In genomic region chr5:31531543-31531887, GRCh38 we compare ENCODE assay signal across 8 cellular contexts. TPM values are rescaled to one million over a fixed set of nuclear protein-coding genes. Genes with fewer than 3 reads are reported as not detected.
DNase-seq lines count a peak whose midpoint lies in the region; ATAC-seq and TF ChIP-seq lines count a peak whose summit lies in the region.

No MANE protein-coding gene starts in this region.

- TF ChIP-seq CTCF in AG04450 (IDR thresholded peaks at IDR 0.05; ENCODE audit: low read depth, low read length) (no peak), adrenal gland (IDR thresholded peaks at IDR 0.05) (no peak)

- H3K27ac ChIP-seq in AG04450 (ENCODE audit: low read depth, low read length): no peak overlapping the region
- peak overlapping the region in 4 of 5 donors; percentile 48 to 76 (median 63) for H3K27ac ChIP-seq in adrenal gland
- no peak overlapping the region for H3K27ac ChIP-seq in iPS DF 6.9 (ENCODE audit: low read length)
- H3K27ac ChIP-seq in skeletal muscle tissue (ENCODE audit: low read depth, low read length): peak overlapping the region; percentile 72

- peak overlapping the region; percentile 87 to 95 (median 91) for H3K9ac ChIP-seq in skeletal muscle tissue (ENCODE audit: low read depth in 1 of 3, low read length in 3 of 3)

- DNase-seq in AG04450 (ENCODE audit: low read depth, low spot score) (no peak), NOMO-1 (lab: John Stamatoyannopoulos, UW; ENCODE audit: unreplicated experiment in 2 of 2) (peak; percentile 85 to 86), adrenal gland (peak; percentile 18 to 59 (median 32)), iPS DF 6.9 (ENCODE audit: low read depth, low spot score) (no peak), NCI-H128 (lab: John Stamatoyannopoulos, UW; ENCODE audit: unreplicated experiment) (no peak)

- POLR2A ChIA-PET in AG04450 (lab: Yijun Ruan, JAX): no interaction called here

- no peaks in the 10 kb centered on the region for H3K9me3 ChIP-seq in AG04450 (ENCODE audit: control insufficient read depth, insufficient read depth, low read length)
- no peaks in the 10 kb centered on the region for H3K9me3 ChIP-seq in adrenal gland (replicated peaks in 1 of 3)
- no peaks in the 10 kb centered on the region for H3K9me3 ChIP-seq in iPS DF 6.9 (ENCODE audit: control insufficient read depth, insufficient read depth, low read length)
- no peaks in the 10 kb centered on the region for H3K9me3 ChIP-seq in skeletal muscle tissue (ENCODE audit: control insufficient read depth in 3 of 3, low read length in 3 of 3)

- H3K4me3 ChIP-seq in AG04450 (ENCODE audit: low read depth, low read length) (peak overlapping the region; percentile 76), adrenal gland (peak overlapping the region in 2 of 4 donors; percentile 76 to 84), iPS DF 6.9 (ENCODE audit: low read length) (peak overlapping the region; percentile 91; the same call in 1 of the 2 replicates), skeletal muscle tissue (ENCODE audit: low read length in 3 of 3) (peak overlapping the region; percentile 95 to 99 (median 98))

- ATAC-seq in GM18511 (IDR thresholded peaks at IDR 0.05; ENCODE audit: unreplicated experiment) (peak; percentile 44), HG02938 (IDR thresholded peaks at IDR 0.05; ENCODE audit: unreplicated experiment) (peak; percentile 41)

- H3K36me3 ChIP-seq in adrenal gland (replicated peaks in 1 of 2) (peaks cover 0 to 48% of the 10 kb centered on the region in 2 donors), iPS DF 6.9 (ENCODE audit: control insufficient read depth, insufficient read depth, low read length) (peaks cover 14% of the 10 kb centered on the region; the same call in 1 of the 2 replicates), skeletal muscle tissue (ENCODE audit: control insufficient read depth in 3 of 3, insufficient read depth in 3 of 3, low read length in 3 of 3) (peaks cover 29 to 44% (median 38%) of the 10 kb centered on the region in 3 donors)

- H3K4me1 ChIP-seq in adrenal gland (replicated peaks in 1 of 2): peaks cover 15 to 30% of the 10 kb centered on the region in 2 donors
- H3K4me1 ChIP-seq in iPS DF 6.9 (ENCODE audit: control insufficient read depth, insufficient read depth, low read length): no peaks in the 10 kb centered on the region
- H3K4me1 ChIP-seq in skeletal muscle tissue (ENCODE audit: control insufficient read depth in 3 of 3, insufficient read depth in 3 of 3, low read length in 3 of 3): peaks cover 20 to 30% (median 29%) of the 10 kb centered on the region in 3 donors

- H3K27me3 ChIP-seq in AG04450 (ENCODE audit: control insufficient read depth, insufficient read depth, low read length) (no peaks in the 10 kb centered on the region), adrenal gland (no peaks in the 10 kb centered on the region), iPS DF 6.9 (ENCODE audit: control insufficient read depth, insufficient read depth, low read length) (no peaks in the 10 kb centered on the region), skeletal muscle tissue (ENCODE audit: control insufficient read depth in 3 of 3, insufficient read depth in 3 of 3, low read length in 3 of 3) (no peaks in the 10 kb centered on the region)

- intact Hi-C loops in adrenal gland (cut with DNase I): no loop called here

- CTCF ChIA-PET in AG04450 (lab: Charles Lee): interaction anchor here (0.7 to 1.8 kb wide), 3 partner anchors 10 to 561 kb away, joined by 3 to 7 read pairs (median 3); no protein-coding TSS in a partner anchor

- no peak for TF ChIP-seq POLR2A in adrenal gland (IDR thresholded peaks at IDR 0.05)

- 0 to 2% (median 0%) methylated on average over 11 to 13 of the region's 13 CpGs for WGBS in adrenal gland, 4 donors
- no CpG with 5 or more reads among the region's 13 CpGs for WGBS in iPS DF 6.9 (ENCODE audit: insufficient coverage, insufficient read length)

RNA-seq across cellular contexts. Expression of gene DROSHA, which starts 0.4 kb away (rescaled TPM):
- polyA plus RNA-seq in AG04450 (2011; rRNA removed) (52.6 and 65.0 TPM in 2 replicates), adrenal gland (10 to 100 TPM; 43.4 to 93.0 (median 91.7) TPM)
- 124 and 142 TPM in 2 replicates for polyA minus RNA-seq in AG04450 (2011; rRNA and poly(A)+ RNA removed)
- total RNA-seq in adrenal gland (10 to 100 TPM; 22.6 to 58.2 (median 37.2) TPM), skeletal muscle tissue (67.3 TPM)

RNA-seq across cellular contexts. Expression of gene C5orf22, which starts 0.6 kb away (rescaled TPM):
- polyA plus RNA-seq in AG04450 (2011; rRNA removed) (22.5 and 29.7 TPM in 2 replicates), adrenal gland (10 to 100 TPM in 1 of 3 donors, 1 to 10 TPM in 2; 3.8 to 21.5 (median 5.6) TPM)
- 12.9 and 19.5 TPM in 2 replicates for polyA minus RNA-seq in AG04450 (2011; rRNA and poly(A)+ RNA removed)
- total RNA-seq in adrenal gland (10 to 100 TPM; 10.4 to 20.7 (median 16.9) TPM), skeletal muscle tissue (13.0 TPM)

Comparison
In these comparisons a context has a peak if more than half of its experiments do, and no peak if none do; other contexts are left out.
1. DNase-seq: peak in NOMO-1 (2 of 2) and adrenal gland (7 of 7); none in AG04450 (single experiment), iPS DF 6.9 (single experiment) and NCI-H128 (single experiment).
2. H3K27ac ChIP-seq: peak in adrenal gland (4 of 5) and skeletal muscle tissue (single experiment); none in AG04450 (single experiment) and iPS DF 6.9 (single experiment).